ENCODE assay signal across 1 cellular context in genomic region chr5:124697912-124698690, GRCh38.
TF ChIP-seq lines count a peak whose summit lies in the region.

No MANE protein-coding gene starts in this region.

TF ChIP-seq in SK-N-SH, 30 proteins besides CTCF, POLR2A, EP300 and RAD21 (continued from another document):
- TF ChIP-seq, protein P1, sequence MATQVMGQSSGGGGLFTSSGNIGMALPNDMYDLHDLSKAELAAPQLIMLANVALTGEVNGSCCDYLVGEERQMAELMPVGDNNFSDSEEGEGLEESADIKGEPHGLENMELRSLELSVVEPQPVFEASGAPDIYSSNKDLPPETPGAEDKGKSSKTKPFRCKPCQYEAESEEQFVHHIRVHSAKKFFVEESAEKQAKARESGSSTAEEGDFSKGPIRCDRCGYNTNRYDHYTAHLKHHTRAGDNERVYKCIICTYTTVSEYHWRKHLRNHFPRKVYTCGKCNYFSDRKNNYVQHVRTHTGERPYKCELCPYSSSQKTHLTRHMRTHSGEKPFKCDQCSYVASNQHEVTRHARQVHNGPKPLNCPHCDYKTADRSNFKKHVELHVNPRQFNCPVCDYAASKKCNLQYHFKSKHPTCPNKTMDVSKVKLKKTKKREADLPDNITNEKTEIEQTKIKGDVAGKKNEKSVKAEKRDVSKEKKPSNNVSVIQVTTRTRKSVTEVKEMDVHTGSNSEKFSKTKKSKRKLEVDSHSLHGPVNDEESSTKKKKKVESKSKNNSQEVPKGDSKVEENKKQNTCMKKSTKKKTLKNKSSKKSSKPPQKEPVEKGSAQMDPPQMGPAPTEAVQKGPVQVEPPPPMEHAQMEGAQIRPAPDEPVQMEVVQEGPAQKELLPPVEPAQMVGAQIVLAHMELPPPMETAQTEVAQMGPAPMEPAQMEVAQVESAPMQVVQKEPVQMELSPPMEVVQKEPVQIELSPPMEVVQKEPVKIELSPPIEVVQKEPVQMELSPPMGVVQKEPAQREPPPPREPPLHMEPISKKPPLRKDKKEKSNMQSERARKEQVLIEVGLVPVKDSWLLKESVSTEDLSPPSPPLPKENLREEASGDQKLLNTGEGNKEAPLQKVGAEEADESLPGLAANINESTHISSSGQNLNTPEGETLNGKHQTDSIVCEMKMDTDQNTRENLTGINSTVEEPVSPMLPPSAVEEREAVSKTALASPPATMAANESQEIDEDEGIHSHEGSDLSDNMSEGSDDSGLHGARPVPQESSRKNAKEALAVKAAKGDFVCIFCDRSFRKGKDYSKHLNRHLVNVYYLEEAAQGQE (IDR thresholded peaks at IDR 0.05; ENCODE audit: low read depth, low read length) = no peak
- TF ChIP-seq NFIC (IDR thresholded peaks at IDR 0.05; ENCODE audit: borderline replicate concordance) = no peak
- no peak for TF ChIP-seq NRF1 (IDR thresholded peaks at IDR 0.05; ENCODE audit: low read depth, low read length)
- TF ChIP-seq RFX5 (IDR thresholded peaks at IDR 0.05; ENCODE audit: low read length) = no peak
- no peak for TF ChIP-seq GABPA (IDR thresholded peaks at IDR 0.05; ENCODE audit: low read depth)
- TF ChIP-seq SIN3A (IDR thresholded peaks at IDR 0.05; ENCODE audit: borderline replicate concordance, low read depth, low read length) = no peak
- no peak for TF ChIP-seq FOSL2 (IDR thresholded peaks at IDR 0.05; ENCODE audit: borderline replicate concordance, low read depth)
- TF ChIP-seq TCF12 (IDR thresholded peaks at IDR 0.05) = no peak
- TF ChIP-seq MEF2A (IDR thresholded peaks at IDR 0.05; ENCODE audit: borderline replicate concordance, low read depth) = no peak
- TF ChIP-seq POLR2AphosphoS5 (IDR thresholded peaks at IDR 0.05; ENCODE audit: low read depth, low read length) = no peak
- TF ChIP-seq JUND (IDR thresholded peaks at IDR 0.05) = no peak
- TF ChIP-seq SMC3 (IDR thresholded peaks at IDR 0.05; ENCODE audit: low read depth, low read length) = no peak
- TF ChIP-seq TEAD4 (IDR thresholded peaks at IDR 0.05; ENCODE audit: borderline replicate concordance, insufficient read depth) = no peak
